In genomic region chr14:38190846-38191245, GRCh38 we compare ENCODE assay signal across 7 cellular contexts. TPM values are rescaled to one million over a fixed set of nuclear protein-coding genes. Genes with fewer than 3 reads are reported as not detected.
"Had no signal": no experiment of that assay in that cellular context is flagged by ENCODE, and none has a peak within 500 bp of the region (broad histone marks: within the 10 kb centered on the region; RNA-seq: fewer than 3 reads in every experiment).

No MANE protein-coding gene starts in this region.

RNA-seq across cellular contexts. Expression of gene SSTR1, which starts 16.9 kb away (rescaled TPM):
- total RNA-seq: activated B cell treated with CpG ODN at 0.5 μM for 24 hours; activated CD8-positive, alpha-beta T cell treated with anti-CD3 and anti-CD28 coated beads for 36 hours; activated T-cell treated with anti-CD3 and anti-CD28 coated beads, Interleukin-2, amount 50 U/mL, for 4 hours; activated T-helper 17 cell treated with anti-CD3 and anti-CD28 coated beads, Interleukin-2, amount 50 U/mL, for 72 hours; astrocyte; T-cell; T-helper 2 cell treated with Interferon-gamma antibody and Interleukin-4, amounts not matched to agents 100 ng/mL and 5 ng/mL, for 36 hours had no signal
